In genomic region chr3:158352551-158352950, GRCh38 we compare ENCODE assay signal across 11 cellular contexts.
DNase-seq lines count a peak whose midpoint lies in the region; ATAC-seq and TF ChIP-seq lines count a peak whose summit lies in the region.
"Had no signal": no experiment of that assay in that cellular context is flagged by ENCODE, and none has a peak within 500 bp of the region (broad histone marks: within the 10 kb centered on the region; RNA-seq: fewer than 3 reads in every experiment).

No MANE protein-coding gene starts in this region.

- H4K20me1 ChIP-seq in SU-DHL-6 (ENCODE audit: low read depth, low read length) = no peaks in the 10 kb centered on the region

- no peaks in the 10 kb centered on the region for H3K9me2 ChIP-seq in SU-DHL-6 (replicated peaks; ENCODE audit: insufficient read depth, low read length)

- peak overlapping the region; percentile 95 for H3K27ac ChIP-seq in SU-DHL-6 (ENCODE audit: low read depth, low read length)
- no peak overlapping the region for H3K27ac ChIP-seq in breast epithelium
- no peak overlapping the region for H3K27ac ChIP-seq in coronary artery
- H3K27ac ChIP-seq: right atrium auricular region had no signal

- DNase-seq in pons (ENCODE audit: low spot score) (peak; percentile 7), breast epithelium (ENCODE audit: low spot score in 2 of 2) (no peak), hepatic stellate cell (ENCODE audit: low spot score) (no peak), coronary artery (ENCODE audit: low spot score) (no peak)
- no peak for DNase-seq in activated naive CD4-positive, alpha-beta T cell treated with Interleukin-2 at 50 U/mL for 16 hours
- DNase-seq: kidney glomerular epithelial cell, NCI-H69 had no signal

- peak overlapping the region; percentile 35 for H3K4me3 ChIP-seq in SU-DHL-6 (ENCODE audit: insufficient read depth, low read length, poor library complexity, severe bottlenecking)
- H3K4me3 ChIP-seq in breast epithelium = no peak overlapping the region
- H3K4me3 ChIP-seq in coronary artery = no peak overlapping the region
- H3K4me3 ChIP-seq: right atrium auricular region had no signal

- H3K4me2 ChIP-seq in SU-DHL-6 (ENCODE audit: low read depth, low read length, poor library complexity, severe bottlenecking) = peak overlapping the region; percentile 99

- TF ChIP-seq CTCF in SU-DHL-6 (IDR thresholded peaks at IDR 0.05; ENCODE audit: insufficient read depth, low read length, poor library complexity, severe bottlenecking) = no peak
- TF ChIP-seq CTCF in breast epithelium (IDR thresholded peaks at IDR 0.05) = no peak
- no peak for TF ChIP-seq CTCF in coronary artery (IDR thresholded peaks at IDR 0.05)

- H3K9ac ChIP-seq in SU-DHL-6 (ENCODE audit: low read length) = peak overlapping the region; percentile 48

- H3F3A ChIP-seq in SU-DHL-6 (ENCODE audit: insufficient read depth) = peaks cover 46% of the 10 kb centered on the region

- no peaks in the 10 kb centered on the region for H3K4me1 ChIP-seq in breast epithelium
- H3K4me1 ChIP-seq: right atrium auricular region had no signal

- peaks cover 37% of the 10 kb centered on the region for H3K79me2 ChIP-seq in SU-DHL-6 (ENCODE audit: insufficient read depth, low read length)

- no peak overlapping the region for H2AFZ ChIP-seq in SU-DHL-6 (ENCODE audit: low read depth, low read length, severe bottlenecking)

- intact Hi-C loops in breast epithelium (cut with DNase I; ENCODE audit: low total_unique reads) = no loop called here

- H3K27me3 ChIP-seq in SU-DHL-6 (ENCODE audit: low read length) = no peaks in the 10 kb centered on the region
- H3K27me3 ChIP-seq in breast epithelium = no peaks in the 10 kb centered on the region
- H3K27me3 ChIP-seq: right atrium auricular region had no signal

- TF ChIP-seq POLR2A in breast epithelium (IDR thresholded peaks at IDR 0.05) = no peak

- H3K36me3 ChIP-seq in SU-DHL-6 (ENCODE audit: low read length) (peaks cover 9% of the 10 kb centered on the region; the same call in 1 of the 2 replicates), breast epithelium (no peaks in the 10 kb centered on the region)
- H3K36me3 ChIP-seq: right atrium auricular region had no signal

- ATAC-seq in GM21390 (IDR thresholded peaks at IDR 0.05; ENCODE audit: unreplicated experiment) = peak; percentile 45
- ATAC-seq in HG03469 (IDR thresholded peaks at IDR 0.05; ENCODE audit: unreplicated experiment) = peak; percentile 28

- H3K9me3 ChIP-seq in SU-DHL-6 (ENCODE audit: insufficient read depth, low read length) (no peaks in the 10 kb centered on the region), breast epithelium (no peaks in the 10 kb centered on the region)
- H3K9me3 ChIP-seq: right atrium auricular region had no signal
